12 cellular contexts compared by ENCODE assay signal in the genomic region with DNA sequence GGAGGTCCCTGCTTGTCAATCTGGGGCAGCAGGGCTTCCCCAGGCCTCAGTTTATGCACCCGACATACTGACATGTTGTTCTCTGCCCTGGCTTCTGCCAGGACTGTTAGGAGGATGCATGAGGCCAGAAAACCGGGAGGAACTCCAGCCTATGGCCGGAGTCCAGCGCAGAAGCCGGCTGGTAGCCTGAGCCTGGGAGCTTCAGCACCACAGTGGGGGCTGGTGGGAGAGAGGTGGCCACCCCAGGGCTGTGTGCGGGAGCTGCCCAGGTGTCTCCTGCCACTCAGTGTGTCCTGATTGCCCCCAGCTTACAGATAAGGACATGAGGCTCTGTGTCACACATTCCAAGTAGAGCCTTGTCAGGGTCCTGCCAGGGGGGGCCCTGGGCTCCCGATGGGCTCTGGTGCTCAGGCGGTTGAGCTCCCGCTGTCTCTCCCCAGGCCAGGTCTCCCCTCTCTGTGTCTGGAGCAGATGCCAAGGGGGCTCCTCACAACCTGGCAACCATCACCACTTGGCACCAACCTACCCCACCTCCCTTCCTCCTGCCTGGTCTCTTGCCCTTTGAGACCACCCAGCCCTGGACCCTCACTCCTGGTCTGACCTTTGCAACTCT. TPM values are rescaled to one million over a fixed set of nuclear protein-coding genes. Genes with fewer than 3 reads are reported as not detected.
DNase-seq lines count a peak whose midpoint lies in the region; ATAC-seq and TF ChIP-seq lines count a peak whose summit lies in the region.
"Had no signal": no experiment of that assay in that cellular context is flagged by ENCODE, and none has a peak within 500 bp of the region (broad histone marks: within the 10 kb centered on the region; RNA-seq: fewer than 3 reads in every experiment).

No MANE protein-coding gene starts in this region.

- H3K14ac ChIP-seq in neuronal stem cell (ENCODE audit: low read length), result peak overlapping the region; percentile 75

- no peaks in the 10 kb centered on the region for H3K36me3 Mint-ChIP-seq in activated T-cell treated with anti-CD3 and anti-CD28 coated beads, Interleukin-2, amount 50 U/mL, for 24 hours (ENCODE audit: low read depth)
- H3K36me3 Mint-ChIP-seq in activated T-cell treated with anti-CD3 and anti-CD28 coated beads, Interleukin-2, amount 50 U/mL, for 4 hours (ENCODE audit: insufficient read depth), result no peaks in the 10 kb centered on the region

- peaks cover 8% of the 10 kb centered on the region for H3K4me1 ChIP-seq in cardiac muscle cell (ENCODE audit: low read depth)
- H3K4me1 ChIP-seq in neuronal stem cell (ENCODE audit: control insufficient read depth in 2 of 2, insufficient read depth in 1 of 2, low read depth in 1 of 2, low read length in 2 of 2), result peaks cover 3 to 12% of the 10 kb centered on the region in 2 donors

- peaks cover 3% of the 10 kb centered on the region for H3K79me1 ChIP-seq in neuronal stem cell (ENCODE audit: low read depth, low read length)

- no peak overlapping the region for H2BK12ac ChIP-seq in neuronal stem cell (ENCODE audit: low read length)

- H3K27me3 Mint-ChIP-seq in activated T-cell treated with anti-CD3 and anti-CD28 coated beads, Interleukin-2, amount 50 U/mL, for 24 hours, result no peaks in the 10 kb centered on the region
- no peaks in the 10 kb centered on the region for H3K27me3 Mint-ChIP-seq in activated T-cell treated with anti-CD3 and anti-CD28 coated beads, Interleukin-2, amount 50 U/mL, for 4 hours (ENCODE audit: low read depth)
- H3K27me3 Mint-ChIP-seq: activated T-helper 17 cell treated with anti-CD3 and anti-CD28 coated beads, Interleukin-2, amount 50 U/mL, for 72 hours had no signal

- H3K23ac ChIP-seq in neuronal stem cell (ENCODE audit: low read depth, low read length, poor library complexity), result no peak overlapping the region

- no peak overlapping the region for H3K9ac ChIP-seq in neuronal stem cell (ENCODE audit: low read depth, low read length, poor library complexity)

- H2BK120ac ChIP-seq in neuronal stem cell (ENCODE audit: low read depth, low read length), result no peak overlapping the region

- no peaks in the 10 kb centered on the region for H3K9me3 ChIP-seq in cardiac muscle cell (ENCODE audit: low read depth)
- H3K9me3 ChIP-seq in neuronal stem cell (replicated peaks in 1 of 2; ENCODE audit: control insufficient read depth in 2 of 2, insufficient read depth in 1 of 2, low read depth in 1 of 2, low read length in 2 of 2), result peaks cover 0 to 17% of the 10 kb centered on the region in 2 donors

- H2AFZ ChIP-seq in neuronal stem cell (ENCODE audit: low read length), result no peak overlapping the region

- whole genome bisulfite sequencing in neuronal stem cell (ENCODE audit: extremely low coverage in 2 of 2, insufficient read length in 2 of 2, insufficient replicate concordance in 1 of 2), 2 donors, result no CpG with 5 or more reads among the region's 9 CpGs

- TF ChIP-seq CTCF in cardiac muscle cell (IDR thresholded peaks at IDR 0.05; ENCODE audit: low read depth, low read length), result no peak

- no peak overlapping the region for H3K4me3 Mint-ChIP-seq in activated T-cell treated with anti-CD3 and anti-CD28 coated beads, Interleukin-2, amount 50 U/mL, for 24 hours
- H3K4me3 Mint-ChIP-seq in activated T-cell treated with anti-CD3 and anti-CD28 coated beads, Interleukin-2, amount 50 U/mL, for 4 hours, result no peak overlapping the region
- H3K4me3 Mint-ChIP-seq: activated T-helper 17 cell treated with anti-CD3 and anti-CD28 coated beads, Interleukin-2, amount 50 U/mL, for 72 hours; dendritic cell treated with granulocyte-macrophage colony-stimulating factor and Interleukin-4, amounts not matched to agents 40 ng/mL and 50 ng/mL, for 4 days had no signal

- H3K27ac ChIP-seq in cardiac muscle cell (peak overlapping the region; percentile 6), neuronal stem cell (replicated peaks; ENCODE audit: low read length) (no peak overlapping the region)

- no peak overlapping the region for H3K4me2 ChIP-seq in neuronal stem cell (ENCODE audit: insufficient read depth, low read length, poor library complexity, severe bottlenecking)

- peaks cover 3% of the 10 kb centered on the region for H3K4me1 Mint-ChIP-seq in activated T-cell treated with anti-CD3 and anti-CD28 coated beads, Interleukin-2, amount 50 U/mL, for 24 hours (ENCODE audit: low read depth)
- peaks cover 2% of the 10 kb centered on the region for H3K4me1 Mint-ChIP-seq in activated T-cell treated with anti-CD3 and anti-CD28 coated beads, Interleukin-2, amount 50 U/mL, for 4 hours (ENCODE audit: low read depth)
- H3K4me1 Mint-ChIP-seq: activated T-helper 17 cell treated with anti-CD3 and anti-CD28 coated beads, Interleukin-2, amount 50 U/mL, for 72 hours had no signal

- H3K4ac ChIP-seq in neuronal stem cell (ENCODE audit: low read length), result no peak overlapping the region

- H2BK5ac ChIP-seq in neuronal stem cell (ENCODE audit: low read length), result no peak overlapping the region

- no peak overlapping the region for H3K4me3 ChIP-seq in cardiac muscle cell
- H3K4me3 ChIP-seq in neuronal stem cell (ENCODE audit: low read length in 2 of 2), result no peak overlapping the region

- H2AK5ac ChIP-seq in neuronal stem cell (ENCODE audit: low read depth, low read length), result no peak overlapping the region

- H4K91ac ChIP-seq in neuronal stem cell (ENCODE audit: low read depth, low read length, poor library complexity), result no peak overlapping the region

- H4K8ac ChIP-seq in neuronal stem cell (ENCODE audit: low read depth, low read length), result peak overlapping the region; percentile 21

- ATAC-seq in activated T-cell treated with anti-CD3 and anti-CD28 coated beads, Interleukin-2, amount 50 U/mL, for 4 hours, result no peak
- no peak for ATAC-seq in GM21825 (IDR thresholded peaks at IDR 0.05; ENCODE audit: unreplicated experiment)
- ATAC-seq: activated T-helper 17 cell treated with anti-CD3 and anti-CD28 coated beads, Interleukin-2, amount 50 U/mL, for 72 hours had no signal

- H3K27ac Mint-ChIP-seq in activated T-cell treated with anti-CD3 and anti-CD28 coated beads, Interleukin-2, amount 50 U/mL, for 24 hours, result no peak overlapping the region
- H3K27ac Mint-ChIP-seq: activated T-helper 17 cell treated with anti-CD3 and anti-CD28 coated beads, Interleukin-2, amount 50 U/mL, for 72 hours; dendritic cell treated with granulocyte-macrophage colony-stimulating factor and Interleukin-4, amounts not matched to agents 40 ng/mL and 50 ng/mL, for 4 days had no signal

- H3K36me3 ChIP-seq in cardiac muscle cell (no peaks in the 10 kb centered on the region), neuronal stem cell (replicated peaks in 1 of 2; ENCODE audit: control insufficient read depth in 2 of 2, insufficient read depth in 2 of 2, low read length in 2 of 2) (peaks cover 0 to 2% of the 10 kb centered on the region in 2 donors)

- no peaks in the 10 kb centered on the region for H3K9me3 Mint-ChIP-seq in activated T-cell treated with anti-CD3 and anti-CD28 coated beads, Interleukin-2, amount 50 U/mL, for 24 hours
- H3K9me3 Mint-ChIP-seq in activated T-cell treated with anti-CD3 and anti-CD28 coated beads, Interleukin-2, amount 50 U/mL, for 4 hours, result no peaks in the 10 kb centered on the region
- H3K9me3 Mint-ChIP-seq: activated T-helper 17 cell treated with anti-CD3 and anti-CD28 coated beads, Interleukin-2, amount 50 U/mL, for 72 hours; dendritic cell treated with granulocyte-macrophage colony-stimulating factor and Interleukin-4, amounts not matched to agents 40 ng/mL and 50 ng/mL, for 4 days had no signal

- DNase-seq in activated T-cell treated with anti-CD3 and anti-CD28 coated beads, Interleukin-2, amount 50 U/mL, for 24 hours, result peak; percentile 22
- DNase-seq in activated T-cell treated with anti-CD3 and anti-CD28 coated beads, Interleukin-2, amount 50 U/mL, for 4 hours, result no peak
- DNase-seq in cardiac muscle cell (ENCODE audit: low read depth in 1 of 2, low spot score in 1 of 2) (peak; percentile 28 to 62), neuronal stem cell (ENCODE audit: low spot score) (no peak), ureter (ENCODE audit: low spot score) (peak; percentile 59), NCI-H2171 treated with DMSO at 0.1 percent for 48 hours (lab: John Stamatoyannopoulos, UW) (no peak), NCI-H1092 treated with DMSO at 0.1 percent for 48 hours (lab: John Stamatoyannopoulos, UW) (no peak)
- DNase-seq: NCI-H187, occipital lobe had no signal

- H3K18ac ChIP-seq in neuronal stem cell (ENCODE audit: low read length), result peak overlapping the region; percentile 59

- H3K27me3 ChIP-seq in cardiac muscle cell, result no peaks in the 10 kb centered on the region
- H3K27me3 ChIP-seq in neuronal stem cell (ENCODE audit: control insufficient read depth in 3 of 3, insufficient read depth in 3 of 3, low read depth in 1 of 3, low read length in 3 of 3), result no peaks in the 10 kb centered on the region

- no peak overlapping the region for H2BK15ac ChIP-seq in neuronal stem cell (ENCODE audit: low read length)

RNA-seq across cellular contexts. Expression of gene PPIF, which starts 32.3 kb away (rescaled TPM):
- total RNA-seq in activated T-cell treated with anti-CD3 and anti-CD28 coated beads, Interleukin-2, amount 50 U/mL, for 4 hours, result 100 to 1,000 TPM; 199 to 232 (median 203) TPM
- 86.6 and 101 TPM in 2 replicates for total RNA-seq in cardiac muscle cell
- 125 and 143 TPM in 2 replicates for polyA plus RNA-seq in cardiac muscle cell
- 42.1 TPM for polyA plus RNA-seq in neuronal stem cell (2013, experiment 1 of 2)
- polyA plus RNA-seq in neuronal stem cell (2013, experiment 2 of 2), result 42.3 TPM
- 108 TPM for total RNA-seq in ureter

Comparison
In these comparisons a context has a peak if more than half of its experiments do, and no peak if none do; other contexts are left out.
1. DNase-seq: peak in activated T-cell treated with anti-CD3 and anti-CD28 coated beads, Interleukin-2, amount 50 U/mL, for 24 hours (single experiment), cardiac muscle cell (2 of 2) and ureter (single experiment); none in activated T-cell treated with anti-CD3 and anti-CD28 coated beads, Interleukin-2, amount 50 U/mL, for 4 hours (single experiment), neuronal stem cell (single experiment), NCI-H2171 treated with DMSO at 0.1 percent for 48 hours (single experiment) and NCI-H1092 treated with DMSO at 0.1 percent for 48 hours (single experiment).